Comparison of ENCODE assay signal across 18 cellular contexts in the genomic region with DNA sequence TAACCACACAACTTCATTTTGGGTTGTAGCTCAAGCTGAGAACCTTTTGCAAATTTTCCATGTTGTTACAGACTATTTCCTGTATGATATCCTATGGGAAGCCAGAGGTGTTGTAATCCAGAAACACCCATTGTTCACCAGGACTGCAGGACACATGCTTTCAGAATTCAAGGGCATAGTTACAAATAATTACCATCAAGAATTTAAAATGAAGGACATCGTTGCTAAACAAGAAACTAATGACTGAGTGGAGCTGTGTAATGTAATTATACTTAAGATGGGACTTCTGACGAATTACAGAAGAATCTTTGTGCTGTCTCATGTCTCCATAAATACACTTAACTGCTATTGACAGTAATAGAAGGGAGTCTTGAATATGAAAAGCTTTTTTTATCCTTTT. TPM values are rescaled to one million over a fixed set of nuclear protein-coding genes. Genes with fewer than 3 reads are reported as not detected.
DNase-seq lines count a peak whose midpoint lies in the region; TF ChIP-seq lines count a peak whose summit lies in the region.
"Had no signal": no experiment of that assay in that cellular context is flagged by ENCODE, and none has a peak within 500 bp of the region (broad histone marks: within the 10 kb centered on the region; RNA-seq: fewer than 3 reads in every experiment).

No MANE protein-coding gene starts in this region.

- DNase-seq in GM23248 (peak; percentile 6), NCI-H345 (lab: John Stamatoyannopoulos, UW) (peak; percentile 20), endothelial cell (ENCODE audit: low spot score) (no peak), osteoblast (ENCODE audit: insufficient read length, low spot score, missing footprints) (peak; percentile 36), superior temporal gyrus (ENCODE audit: extremely low spot score) (no peak), NCI-H1092 treated with DMSO at 0.1 percent for 48 hours (lab: John Stamatoyannopoulos, UW) (no peak), transverse colon (no peak)
- DNase-seq: activated naive CD8-positive, alpha-beta T cell treated with anti-CD3 and anti-CD28 coated beads, Interleukin-2, amount 50 U/mL, for 24 hours; AML-193; central memory CD4-positive, alpha-beta T cell; effector memory CD8-positive, alpha-beta T cell; left cardiac atrium; mucosa of descending colon; NCI-H2171; stimulated activated CD4-positive, alpha-beta T cell treated with anti-CD3 and anti-CD28 coated beads, Interleukin-4, amount 100 ng/mL, for 24 hours; substantia nigra had no signal

- no peaks in the 10 kb centered on the region for H3K27me3 Mint-ChIP-seq in endothelial cell (ENCODE audit: unreplicated experiment)
- H3K27me3 Mint-ChIP-seq: activated naive CD8-positive, alpha-beta T cell treated with anti-CD3 and anti-CD28 coated beads, Interleukin-2, amount 50 U/mL, for 24 hours; effector memory CD8-positive, alpha-beta T cell had no signal

- no peak overlapping the region for H3K27ac ChIP-seq in GM23248
- no peak overlapping the region for H3K27ac ChIP-seq in osteoblast (ENCODE audit: low read depth, low read length)
- H3K27ac ChIP-seq in transverse colon, result no peak overlapping the region
- H3K27ac ChIP-seq: foreskin keratinocyte had no signal

- H2AFZ ChIP-seq in GM23248 (peak overlapping the region; percentile 47), osteoblast (ENCODE audit: low read length) (no peak overlapping the region)

- TF ChIP-seq EP300 in transverse colon (IDR thresholded peaks at IDR 0.05; ENCODE audit: low read depth), result no peak

- no peaks in the 10 kb centered on the region for H3K9me3 Mint-ChIP-seq in endothelial cell (ENCODE audit: unreplicated experiment)
- H3K9me3 Mint-ChIP-seq: activated naive CD8-positive, alpha-beta T cell treated with anti-CD3 and anti-CD28 coated beads, Interleukin-2, amount 50 U/mL, for 24 hours; effector memory CD8-positive, alpha-beta T cell; IgD-negative memory B cell had no signal

- no peak for TF ChIP-seq POLR2A in transverse colon (IDR thresholded peaks at IDR 0.05)

- 46% methylated on average over 2 of the region's 2 CpGs for WGBS in GM23248 (ENCODE audit: low coverage in 1 of 2, low lambda C conversion rate in 2 of 2, missing lambda C conversion rate in 2 of 2), 2 experiments
- WGBS in transverse colon (ENCODE audit: low coverage in 1 of 2), 2 donors, result 48 to 65% methylated on average over 2 of the region's 2 CpGs

- H3K36me3 ChIP-seq in GM23248 (ENCODE audit: low read depth) (no peaks in the 10 kb centered on the region), osteoblast (ENCODE audit: insufficient read depth, low read length) (no peaks in the 10 kb centered on the region), transverse colon (no peaks in the 10 kb centered on the region)

- H3K4me3 Mint-ChIP-seq in endothelial cell (ENCODE audit: unreplicated experiment), result peak overlapping the region; percentile 57
- H3K4me3 Mint-ChIP-seq: activated naive CD8-positive, alpha-beta T cell treated with anti-CD3 and anti-CD28 coated beads, Interleukin-2, amount 50 U/mL, for 24 hours; effector memory CD8-positive, alpha-beta T cell; IgD-negative memory B cell had no signal

- peaks cover 24% of the 10 kb centered on the region for H3K4me1 Mint-ChIP-seq in endothelial cell (ENCODE audit: unreplicated experiment)
- H3K4me1 Mint-ChIP-seq: activated naive CD8-positive, alpha-beta T cell treated with anti-CD3 and anti-CD28 coated beads, Interleukin-2, amount 50 U/mL, for 24 hours had no signal

- in situ Hi-C loops in GM23248 (cut with MboI) (no loop called here), transverse colon (cut with MboI; ENCODE audit: low pct_ligation_motif_present in 1 of 4, low pct_unique_long_range_greater_than_20kb in 1 of 4, low sequenced_read_pairs in 3 of 4) (loop anchor here in 1 of 4 donors (25.0 kb wide), 1 partner anchor 1255 kb away; no protein-coding TSS in a partner anchor)

- no peaks in the 10 kb centered on the region for H4K20me1 ChIP-seq in GM23248 (ENCODE audit: insufficient read depth)
- no peaks in the 10 kb centered on the region for H4K20me1 ChIP-seq in osteoblast (ENCODE audit: insufficient read depth, low read length)

- H3K27me3 ChIP-seq in GM23248 (replicated peaks; ENCODE audit: insufficient read depth) (no peaks in the 10 kb centered on the region), osteoblast (ENCODE audit: insufficient read depth, low read length) (no peaks in the 10 kb centered on the region), transverse colon (no peaks in the 10 kb centered on the region)
- H3K27me3 ChIP-seq: foreskin keratinocyte had no signal

- H3K9ac ChIP-seq in GM23248, result no peak overlapping the region

- H3F3A ChIP-seq in GM23248 (ENCODE audit: insufficient read depth), result peaks cover 6% of the 10 kb centered on the region; the same call in 1 of the 2 replicates

- TF ChIP-seq CTCF in endothelial cell (IDR thresholded peaks at IDR 0.05; ENCODE audit: unreplicated experiment) (no peak), osteoblast (IDR thresholded peaks at IDR 0.05; ENCODE audit: extremely low read depth, low read depth, low read length) (no peak), transverse colon (IDR thresholded peaks at IDR 0.05) (no peak)

- H3K9me3 ChIP-seq in GM23248 (ENCODE audit: low read depth) (no peaks in the 10 kb centered on the region), osteoblast (ENCODE audit: low read depth, low read length) (no peaks in the 10 kb centered on the region), transverse colon (no peaks in the 10 kb centered on the region)
- H3K9me3 ChIP-seq: mucosa of descending colon had no signal

- peak overlapping the region; percentile 95 for H3K27ac Mint-ChIP-seq in endothelial cell (ENCODE audit: unreplicated experiment)
- H3K27ac Mint-ChIP-seq: activated naive CD8-positive, alpha-beta T cell treated with anti-CD3 and anti-CD28 coated beads, Interleukin-2, amount 50 U/mL, for 24 hours; effector memory CD8-positive, alpha-beta T cell; IgD-negative memory B cell had no signal

- H3K4me2 ChIP-seq in GM23248 (ENCODE audit: unreplicated experiment) (peak overlapping the region; percentile 2), osteoblast (ENCODE audit: insufficient read depth, low read length) (no peak overlapping the region)

- H3K36me3 Mint-ChIP-seq in endothelial cell (ENCODE audit: low read depth, unreplicated experiment), result no peaks in the 10 kb centered on the region
- H3K36me3 Mint-ChIP-seq: IgD-negative memory B cell had no signal

- intact Hi-C loops in transverse colon (cut with DNase I; ENCODE audit: low total_unique reads), result no loop called here

- peaks cover 14% of the 10 kb centered on the region for H3K4me1 ChIP-seq in GM23248 (ENCODE audit: insufficient read depth)
- H3K4me1 ChIP-seq in osteoblast (ENCODE audit: insufficient read depth, low read length), result no peaks in the 10 kb centered on the region
- no peaks in the 10 kb centered on the region for H3K4me1 ChIP-seq in transverse colon

- H3K4me3 ChIP-seq in GM23248 (no peak overlapping the region), osteoblast (ENCODE audit: insufficient read depth, low read length) (no peak overlapping the region), transverse colon (no peak overlapping the region)
- H3K4me3 ChIP-seq: mucosa of descending colon had no signal

- H3K79me2 ChIP-seq in GM23248 (ENCODE audit: insufficient read depth) (no peaks in the 10 kb centered on the region), osteoblast (ENCODE audit: insufficient read depth, low read length) (no peaks in the 10 kb centered on the region)

- no peaks in the 10 kb centered on the region for H3K9me2 ChIP-seq in GM23248 (ENCODE audit: insufficient read depth)

RNA-seq across cellular contexts. Expression of gene HOOK1, which starts 47.6 kb away (rescaled TPM):
- total RNA-seq in GM23248 (2014; rRNA removed; shearing (Covaris generic)), result not detected in 2 replicates
- polyA plus RNA-seq in GM23248 (2016; fragmentation: Nextera tagmentation; extraction: Ambion mirVana), result not detected in 2 replicates
- total RNA-seq in endothelial cell (ENCODE audit: unreplicated experiment) (8.2 TPM), osteoblast (not detected in 2 replicates), transverse colon (10 to 100 TPM in 3 of 4 donors, 1 to 10 TPM in 1; 7.8 to 42.9 (median 26.6) TPM)

Comparison
In these comparisons a context has a peak if more than half of its experiments do, and no peak if none do; other contexts are left out.
1. DNase-seq: peak in GM23248 (single experiment), NCI-H345 (single experiment) and osteoblast (single experiment); none in endothelial cell (single experiment), superior temporal gyrus (single experiment), NCI-H1092 treated with DMSO at 0.1 percent for 48 hours (single experiment) and transverse colon (single experiment).